Comparison of ENCODE assay signal across 18 cellular contexts in genomic region chr2:46489430-46489829, GRCh38. TPM values are rescaled to one million over a fixed set of nuclear protein-coding genes. Genes with fewer than 3 reads are reported as not detected.
A peak's percentile ranks its signal among the peaks of the same experiment; 100 is the strongest.
DNase-seq lines count a peak whose midpoint lies in the region; ATAC-seq and TF ChIP-seq lines count a peak whose summit lies in the region.
"Had no signal": no experiment of that assay in that cellular context is flagged by ENCODE, and none has a peak within 500 bp of the region (broad histone marks: within the 10 kb centered on the region; RNA-seq: fewer than 3 reads in every experiment).

No MANE protein-coding gene starts in this region.

- H3K4me1 ChIP-seq in BE2C: peaks cover 3% of the 10 kb centered on the region; the same call in 1 of the 2 replicates

- no peaks in the 10 kb centered on the region for H3K36me3 ChIP-seq in BE2C
- H3K36me3 ChIP-seq: brain microvascular endothelial cell, SJCRH30 had no signal

- intact Hi-C loops in dorsolateral prefrontal cortex (cut with DNase I): no loop called here
- intact Hi-C loops in activated CD4-positive, alpha-beta T cell treated with anti-CD3 and anti-CD28 coated beads for 36 hours (cut with DNase I, micrococcal nuclease): no loop called here

- H3K27ac ChIP-seq in dorsolateral prefrontal cortex: peak overlapping the region in 49 of 59 donors; percentile 5 to 91 (median 72)
- H3K27ac ChIP-seq: brain microvascular endothelial cell had no signal

- TF ChIP-seq CTCF in BE2C (IDR thresholded peaks at IDR 0.05; ENCODE audit: low read depth, low read length) (no peak), HFFc6 (IDR thresholded peaks at IDR 0.05) (no peak), dorsolateral prefrontal cortex (IDR thresholded peaks at IDR 0.05 in 54 of 56, conservative IDR thresholded peaks at IDR 0.05 in 2 of 56; ENCODE audit: low read depth in 1 of 56, partially characterized antibody in 56 of 56) (no peak)

- H3K4me3 ChIP-seq in BE2C (ENCODE audit: low read depth, low read length) (no peak overlapping the region), dorsolateral prefrontal cortex (no peak overlapping the region)
- H3K4me3 ChIP-seq: SJCRH30 had no signal

- H3K27me3 ChIP-seq in BE2C (no peaks in the 10 kb centered on the region), dorsolateral prefrontal cortex (no peaks in the 10 kb centered on the region)
- H3K27me3 ChIP-seq: brain microvascular endothelial cell, SJCRH30 had no signal

- H3K9me3 Mint-ChIP-seq in HFFc6: no peaks in the 10 kb centered on the region
- H3K9me3 Mint-ChIP-seq in activated CD4-positive, alpha-beta T cell treated with anti-CD3 and anti-CD28 coated beads for 36 hours (ENCODE audit: low read depth): no peaks in the 10 kb centered on the region
- H3K9me3 Mint-ChIP-seq: activated CD4-positive, alpha-beta T cell treated with anti-CD3 and anti-CD28 coated beads, Interleukin-2, amount 10 ng/mL, durations not matched to agents 7 days and 5 days; activated naive CD4-positive, alpha-beta T cell treated with anti-CD3 and anti-CD28 coated beads, Interleukin-2, amount 50 U/mL, for 24 hours had no signal

- POLR2A ChIA-PET in activated CD4-positive, alpha-beta T cell treated with anti-CD3 and anti-CD28 coated beads for 36 hours (lab: Charles Lee): no interaction called here

- peaks cover 71% of the 10 kb centered on the region for H3K4me1 Mint-ChIP-seq in HFFc6 (ENCODE audit: low read depth)
- peaks cover 10% of the 10 kb centered on the region for H3K4me1 Mint-ChIP-seq in activated CD4-positive, alpha-beta T cell treated with anti-CD3 and anti-CD28 coated beads for 36 hours
- H3K4me1 Mint-ChIP-seq: activated CD4-positive, alpha-beta T cell treated with anti-CD3 and anti-CD28 coated beads, Interleukin-2, amount 10 ng/mL, durations not matched to agents 7 days and 5 days; activated naive CD4-positive, alpha-beta T cell treated with anti-CD3 and anti-CD28 coated beads, Interleukin-2, amount 50 U/mL, for 24 hours had no signal

- H3K36me3 Mint-ChIP-seq in HFFc6 (ENCODE audit: low read depth): no peaks in the 10 kb centered on the region
- H3K36me3 Mint-ChIP-seq in activated CD4-positive, alpha-beta T cell treated with anti-CD3 and anti-CD28 coated beads for 36 hours (ENCODE audit: low read depth): no peaks in the 10 kb centered on the region
- H3K36me3 Mint-ChIP-seq: activated naive CD4-positive, alpha-beta T cell treated with anti-CD3 and anti-CD28 coated beads, Interleukin-2, amount 50 U/mL, for 24 hours had no signal

- H3K9me3 ChIP-seq in BE2C: no peaks in the 10 kb centered on the region
- H3K9me3 ChIP-seq: SJCRH30 had no signal

- CTCF ChIA-PET in activated CD4-positive, alpha-beta T cell treated with anti-CD3 and anti-CD28 coated beads for 36 hours (lab: Charles Lee): interaction anchor here (0.5 to 1.1 kb wide), 6 partner anchors 19 to 148 kb away, joined by 3 to 4 read pairs (median 4); no protein-coding TSS in a partner anchor

- peak; percentile 26 for DNase-seq in BE2C
- DNase-seq in HFFc6: peak; percentile 21
- DNase-seq in dorsolateral prefrontal cortex: peak in 4 of 10 donors; percentile 12 to 39 (median 32)
- peak; percentile 71 for DNase-seq in pons (ENCODE audit: low spot score)
- DNase-seq in activated CD4-positive, alpha-beta T cell treated with anti-CD3 and anti-CD28 coated beads for 36 hours: no peak
- DNase-seq in DMS79 treated with DMSO at 0.1 percent for 48 hours (lab: John Stamatoyannopoulos, UW): no peak
- DNase-seq in activated CD4-positive, alpha-beta T cell treated with anti-CD3 and anti-CD28 coated beads for 1 hour: no peak
- DNase-seq: activated CD4-positive, alpha-beta T cell treated with anti-CD3 and anti-CD28 coated beads, Interleukin-2, amount 10 ng/mL, durations not matched to agents 7 days and 5 days; brain microvascular endothelial cell; NCI-H187 treated with DMSO at 0.1 percent for 48 hours; NCI-H446 treated with DMSO at 0.1 percent for 48 hours; SJCRH30; stimulated activated CD4-positive, alpha-beta T cell treated with anti-CD3 and anti-CD28 coated beads, Interleukin-2, amount 100 ng/mL, for 24 hours; T1000 had no signal

- H3K27me3 Mint-ChIP-seq in HFFc6 (ENCODE audit: insufficient read depth): peaks cover under 1% of the 10 kb centered on the region; the same call in 1 of the 2 replicates
- H3K27me3 Mint-ChIP-seq in activated CD4-positive, alpha-beta T cell treated with anti-CD3 and anti-CD28 coated beads for 36 hours: no peaks in the 10 kb centered on the region
- H3K27me3 Mint-ChIP-seq: activated CD4-positive, alpha-beta T cell treated with anti-CD3 and anti-CD28 coated beads, Interleukin-2, amount 10 ng/mL, durations not matched to agents 7 days and 5 days; activated naive CD4-positive, alpha-beta T cell treated with anti-CD3 and anti-CD28 coated beads, Interleukin-2, amount 50 U/mL, for 24 hours had no signal

- H3K4me3 Mint-ChIP-seq in HFFc6: no peak overlapping the region
- H3K4me3 Mint-ChIP-seq in activated CD4-positive, alpha-beta T cell treated with anti-CD3 and anti-CD28 coated beads for 36 hours: no peak overlapping the region
- H3K4me3 Mint-ChIP-seq: activated CD4-positive, alpha-beta T cell treated with anti-CD3 and anti-CD28 coated beads, Interleukin-2, amount 10 ng/mL, durations not matched to agents 7 days and 5 days; activated naive CD4-positive, alpha-beta T cell treated with anti-CD3 and anti-CD28 coated beads, Interleukin-2, amount 50 U/mL, for 24 hours had no signal

- H3K27ac Mint-ChIP-seq in HFFc6: no peak overlapping the region
- no peak overlapping the region for H3K27ac Mint-ChIP-seq in activated CD4-positive, alpha-beta T cell treated with anti-CD3 and anti-CD28 coated beads for 36 hours
- H3K27ac Mint-ChIP-seq: activated naive CD4-positive, alpha-beta T cell treated with anti-CD3 and anti-CD28 coated beads, Interleukin-2, amount 50 U/mL, for 24 hours had no signal

- ATAC-seq in activated CD4-positive, alpha-beta T cell treated with anti-CD3 and anti-CD28 coated beads for 36 hours: no peak
- no peak for ATAC-seq in GM21360 (IDR thresholded peaks at IDR 0.05; ENCODE audit: unreplicated experiment)
- ATAC-seq: HCT116 had no signal

RNA-seq across cellular contexts. Expression of gene TMEM247, which starts 10.1 kb away (rescaled TPM):
- not detected for polyA plus RNA-seq in BE2C (2012; ENCODE audit: insufficient read depth, insufficient read length, low read depth)
- total RNA-seq in HFFc6 (2021; fragmentation: NEBNext Ultra II Directional; extraction: Animal tissue kit (Norgen Biotek cat#: 25700)): not detected
- total RNA-seq in dorsolateral prefrontal cortex: not detected
- total RNA-seq in activated CD4-positive, alpha-beta T cell treated with anti-CD3 and anti-CD28 coated beads for 36 hours: not detected
- total RNA-seq: activated CD4-positive, alpha-beta T cell treated with anti-CD3 and anti-CD28 coated beads, Interleukin-2, amount 10 ng/mL, durations not matched to agents 7 days and 5 days; pulmonary artery endothelial cell; SJCRH30 had no signal

RNA-seq across cellular contexts. Expression of gene RHOQ, which starts 52.9 kb away (rescaled TPM):
- 54.3 TPM for polyA plus RNA-seq in BE2C (2012; ENCODE audit: insufficient read depth, insufficient read length, low read depth)
- 10 to 100 TPM; 68.9 to 97.7 (median 90.2) TPM for total RNA-seq in HFFc6 (2021; fragmentation: NEBNext Ultra II Directional; extraction: Animal tissue kit (Norgen Biotek cat#: 25700))
- total RNA-seq in dorsolateral prefrontal cortex: 100 to 1,000 TPM in 7 of 120 experiments, 10 to 100 TPM in 113; 44.1 to 164 (median 72.2) TPM
- 10 to 100 TPM in 1 of 2 experiments, 1 to 10 TPM in 1; 9.7 to 17.0 TPM for total RNA-seq in activated CD4-positive, alpha-beta T cell treated with anti-CD3 and anti-CD28 coated beads for 36 hours

RNA-seq across cellular contexts. Expression of gene ATP6V1E2, which starts 52.9 kb away (rescaled TPM):
- 7.3 TPM for polyA plus RNA-seq in BE2C (2012; ENCODE audit: insufficient read depth, insufficient read length, low read depth)
- 1 to 10 TPM; 4.0 to 4.7 (median 4.3) TPM for total RNA-seq in HFFc6 (2021; fragmentation: NEBNext Ultra II Directional; extraction: Animal tissue kit (Norgen Biotek cat#: 25700))
- 10 to 100 TPM in 106 of 120 experiments, 1 to 10 TPM in 14; 6.8 to 27.5 (median 13.6) TPM for total RNA-seq in dorsolateral prefrontal cortex
- 1 to 10 TPM; 7.0 to 7.9 TPM for total RNA-seq in activated CD4-positive, alpha-beta T cell treated with anti-CD3 and anti-CD28 coated beads for 36 hours

Comparison
In these comparisons a context has a peak if more than half of its experiments do, and no peak if none do; other contexts are left out.
1. DNase-seq: peak in BE2C (single experiment), HFFc6 (single experiment) and pons (single experiment); none in activated CD4-positive, alpha-beta T cell treated with anti-CD3 and anti-CD28 coated beads for 36 hours (single experiment), DMS79 treated with DMSO at 0.1 percent for 48 hours (single experiment) and activated CD4-positive, alpha-beta T cell treated with anti-CD3 and anti-CD28 coated beads for 1 hour (single experiment).